Comparison of ENCODE assay signal across 1 cellular context in the genomic region with DNA sequence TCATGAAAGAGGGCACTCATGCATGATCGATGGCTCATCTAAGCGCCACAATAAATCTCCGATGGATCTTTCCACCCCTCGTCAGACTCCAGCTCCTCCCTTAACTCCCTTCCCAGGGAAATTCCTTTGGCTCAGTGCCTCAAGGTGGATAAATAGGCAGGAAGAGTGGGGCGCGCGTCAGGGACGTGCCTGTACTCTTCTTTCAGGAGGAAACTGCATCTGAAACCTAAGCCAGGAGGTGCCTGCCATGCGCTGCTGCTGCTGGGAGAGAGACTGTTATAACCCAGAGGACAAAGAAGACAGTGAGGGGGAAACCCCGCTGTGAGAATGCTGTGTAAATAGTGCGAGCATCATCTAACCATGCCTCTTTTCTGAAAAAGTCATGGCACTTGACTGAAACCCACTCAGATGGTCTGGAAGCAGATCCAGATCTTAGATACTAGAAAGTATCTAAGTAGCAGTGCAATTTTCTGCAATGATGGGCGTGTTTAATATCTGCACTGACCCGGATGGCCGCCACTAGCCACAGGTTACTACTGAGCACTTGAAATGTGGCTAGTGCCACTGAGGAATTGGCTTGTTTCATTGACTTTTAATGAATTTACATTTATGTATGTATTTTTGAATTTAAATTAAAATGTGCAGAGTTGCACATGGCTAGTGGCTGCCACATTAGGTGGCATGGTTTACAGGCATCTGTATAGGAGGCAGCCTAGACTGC.
TF ChIP-seq lines count a peak whose summit lies in the region.

No MANE protein-coding gene starts in this region.

TF ChIP-seq in HEK293, 187 proteins besides CTCF, POLR2A, EP300 and RAD21 (continued from another document):
- TF ChIP-seq, protein P1, sequence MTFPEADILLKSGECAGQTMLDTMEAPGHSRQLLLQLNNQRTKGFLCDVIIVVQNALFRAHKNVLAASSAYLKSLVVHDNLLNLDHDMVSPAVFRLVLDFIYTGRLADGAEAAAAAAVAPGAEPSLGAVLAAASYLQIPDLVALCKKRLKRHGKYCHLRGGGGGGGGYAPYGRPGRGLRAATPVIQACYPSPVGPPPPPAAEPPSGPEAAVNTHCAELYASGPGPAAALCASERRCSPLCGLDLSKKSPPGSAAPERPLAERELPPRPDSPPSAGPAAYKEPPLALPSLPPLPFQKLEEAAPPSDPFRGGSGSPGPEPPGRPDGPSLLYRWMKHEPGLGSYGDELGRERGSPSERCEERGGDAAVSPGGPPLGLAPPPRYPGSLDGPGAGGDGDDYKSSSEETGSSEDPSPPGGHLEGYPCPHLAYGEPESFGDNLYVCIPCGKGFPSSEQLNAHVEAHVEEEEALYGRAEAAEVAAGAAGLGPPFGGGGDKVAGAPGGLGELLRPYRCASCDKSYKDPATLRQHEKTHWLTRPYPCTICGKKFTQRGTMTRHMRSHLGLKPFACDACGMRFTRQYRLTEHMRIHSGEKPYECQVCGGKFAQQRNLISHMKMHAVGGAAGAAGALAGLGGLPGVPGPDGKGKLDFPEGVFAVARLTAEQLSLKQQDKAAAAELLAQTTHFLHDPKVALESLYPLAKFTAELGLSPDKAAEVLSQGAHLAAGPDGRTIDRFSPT (tag by site-specific recombination; IDR thresholded peaks at IDR 0.05) = no peak
- TF ChIP-seq ZBTB20 (tag by site-specific recombination; IDR thresholded peaks at IDR 0.05) (peak; percentile 57; the same call in 1 of the 2 replicates), ZNF596 (tag by site-specific recombination; IDR thresholded peaks at IDR 0.05) (no peak), ZNF138 (tag by site-specific recombination; IDR thresholded peaks at IDR 0.05; ENCODE audit: borderline replicate concordance) (no peak), MEIS1 (CRISPR knock-in tag; IDR thresholded peaks at IDR 0.05; ENCODE audit: borderline replicate concordance) (no peak), BCL11A (tag by site-specific recombination; IDR thresholded peaks at IDR 0.05; ENCODE audit: low read depth) (no peak), ZNF571 (tag by site-specific recombination; IDR thresholded peaks at IDR 0.05) (no peak), ZBTB7A (tag by site-specific recombination; IDR thresholded peaks at IDR 0.05; ENCODE audit: low read depth) (no peak), ZNF585B (tag by site-specific recombination; IDR thresholded peaks at IDR 0.05) (no peak), ZNF16 (tag by site-specific recombination; IDR thresholded peaks at IDR 0.05; ENCODE audit: low read depth) (no peak), HOXC10 (CRISPR knock-in tag; IDR thresholded peaks at IDR 0.05) (no peak), ZNF2 (tag by site-specific recombination; IDR thresholded peaks at IDR 0.05) (no peak), ZNF18 (tag by site-specific recombination; IDR thresholded peaks at IDR 0.05) (no peak), ZNF354C (tag by site-specific recombination; IDR thresholded peaks at IDR 0.05; ENCODE audit: borderline replicate concordance, low read depth) (no peak), ZNF324 (tag by site-specific recombination; IDR thresholded peaks at IDR 0.05) (no peak), ZNF548 (tag by site-specific recombination; IDR thresholded peaks at IDR 0.05) (no peak), ZNF530 (tag by site-specific recombination; IDR thresholded peaks at IDR 0.05; ENCODE audit: low read depth) (no peak), ZFHX2 (tag by site-specific recombination; conservative IDR thresholded peaks at IDR 0.05) (no peak), SCRT1 (tag by site-specific recombination; IDR thresholded peaks at IDR 0.05; ENCODE audit: borderline replicate concordance) (peak; percentile 82; the same call in 1 of the 2 replicates), ZNF610 (tag by site-specific recombination; IDR thresholded peaks at IDR 0.05; ENCODE audit: borderline replicate concordance) (no peak), ZNF274 (IDR thresholded peaks at IDR 0.05; ENCODE audit: low read length) (no peak), ZNF274 (tag by site-specific recombination; IDR thresholded peaks at IDR 0.05; ENCODE audit: borderline replicate concordance) (no peak), TCF7L2 (IDR thresholded peaks at IDR 0.05; ENCODE audit: borderline replicate concordance, low read depth, low read length) (no peak), ZNF701 (tag by site-specific recombination; IDR thresholded peaks at IDR 0.05) (no peak), ATF2 (tag by site-specific recombination; IDR thresholded peaks at IDR 0.05; ENCODE audit: low read depth) (no peak), ZXDB (tag by site-specific recombination; IDR thresholded peaks at IDR 0.05) (no peak; the same call in 1 of the 2 replicates), ZNF654 (tag by site-specific recombination; IDR thresholded peaks at IDR 0.05; ENCODE audit: low read depth) (no peak), ZNF600 (tag by site-specific recombination; IDR thresholded peaks at IDR 0.05) (peak; percentile 22; the same call in 1 of the 2 replicates), YY2 (tag by site-specific recombination; IDR thresholded peaks at IDR 0.05) (no peak), ZNF394 (tag by site-specific recombination; IDR thresholded peaks at IDR 0.05; ENCODE audit: borderline replicate concordance) (no peak), ELK4 (IDR thresholded peaks at IDR 0.05; ENCODE audit: borderline replicate concordance, low read depth, low read length) (no peak), OSR2 (tag by site-specific recombination; IDR thresholded peaks at IDR 0.05) (peak; percentile 47)
- TF ChIP-seq, protein P2, sequence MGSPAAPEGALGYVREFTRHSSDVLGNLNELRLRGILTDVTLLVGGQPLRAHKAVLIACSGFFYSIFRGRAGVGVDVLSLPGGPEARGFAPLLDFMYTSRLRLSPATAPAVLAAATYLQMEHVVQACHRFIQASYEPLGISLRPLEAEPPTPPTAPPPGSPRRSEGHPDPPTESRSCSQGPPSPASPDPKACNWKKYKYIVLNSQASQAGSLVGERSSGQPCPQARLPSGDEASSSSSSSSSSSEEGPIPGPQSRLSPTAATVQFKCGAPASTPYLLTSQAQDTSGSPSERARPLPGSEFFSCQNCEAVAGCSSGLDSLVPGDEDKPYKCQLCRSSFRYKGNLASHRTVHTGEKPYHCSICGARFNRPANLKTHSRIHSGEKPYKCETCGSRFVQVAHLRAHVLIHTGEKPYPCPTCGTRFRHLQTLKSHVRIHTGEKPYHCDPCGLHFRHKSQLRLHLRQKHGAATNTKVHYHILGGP (tag by site-specific recombination; IDR thresholded peaks at IDR 0.05) = no peak
- TF ChIP-seq, protein P3, sequence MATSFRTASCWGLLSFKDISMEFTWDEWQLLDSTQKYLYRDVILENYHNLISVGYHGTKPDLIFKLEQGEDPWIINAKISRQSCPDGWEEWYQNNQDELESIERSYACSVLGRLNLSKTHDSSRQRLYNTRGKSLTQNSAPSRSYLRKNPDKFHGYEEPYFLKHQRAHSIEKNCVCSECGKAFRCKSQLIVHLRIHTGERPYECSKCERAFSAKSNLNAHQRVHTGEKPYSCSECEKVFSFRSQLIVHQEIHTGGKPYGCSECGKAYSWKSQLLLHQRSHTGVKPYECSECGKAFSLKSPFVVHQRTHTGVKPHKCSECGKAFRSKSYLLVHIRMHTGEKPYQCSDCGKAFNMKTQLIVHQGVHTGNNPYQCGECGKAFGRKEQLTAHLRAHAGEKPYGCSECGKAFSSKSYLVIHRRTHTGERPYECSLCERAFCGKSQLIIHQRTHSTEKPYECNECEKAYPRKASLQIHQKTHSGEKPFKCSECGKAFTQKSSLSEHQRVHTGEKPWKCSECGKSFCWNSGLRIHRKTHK (tag by site-specific recombination; IDR thresholded peaks at IDR 0.05) = no peak
